Comparison of ENCODE assay signal across 9 cellular contexts in genomic region chr19:29680447-29680846, GRCh38. TPM values are rescaled to one million over a fixed set of nuclear protein-coding genes. Genes with fewer than 3 reads are reported as not detected.
DNase-seq lines count a peak whose midpoint lies in the region; ATAC-seq and TF ChIP-seq lines count a peak whose summit lies in the region.
"Had no signal": no experiment of that assay in that cellular context is flagged by ENCODE, and none has a peak within 500 bp of the region (broad histone marks: within the 10 kb centered on the region; RNA-seq: fewer than 3 reads in every experiment).

No MANE protein-coding gene starts in this region.

- H3K27ac Mint-ChIP-seq in CD14-positive monocyte (peak overlapping the region in 2 of 7 donors; percentile 21 to 60), endothelial cell (ENCODE audit: unreplicated experiment) (no peak overlapping the region)
- H3K27ac Mint-ChIP-seq in naive thymus-derived CD4-positive, alpha-beta T cell, result peak overlapping the region; percentile 84 to 93 (median 91)

- H3K36me3 Mint-ChIP-seq in CD14-positive monocyte, result peaks cover 2 to 3% of the 10 kb centered on the region in 2 donors
- H3K36me3 Mint-ChIP-seq in naive thymus-derived CD4-positive, alpha-beta T cell, result peaks cover 0 to 14% (median 0%) of the 10 kb centered on the region in 5 donors
- no peaks in the 10 kb centered on the region for H3K36me3 Mint-ChIP-seq in endothelial cell (ENCODE audit: low read depth, unreplicated experiment)

- H3K4me3 ChIP-seq in Panc1 (ENCODE audit: low read depth in 2 of 2, low read length in 2 of 2), result no peak overlapping the region
- H3K4me3 ChIP-seq in naive thymus-derived CD4-positive, alpha-beta T cell (ENCODE audit: low read length), result peak overlapping the region; percentile 56
- H3K4me3 ChIP-seq in tibial artery, result no peak overlapping the region
- H3K4me3 ChIP-seq: cardiac muscle cell had no signal

- BruUV-seq in Panc1 (replicated peaks; lab: Mats Ljungman, UMichigan), result no TSS peak

- H3K9me3 Mint-ChIP-seq in CD14-positive monocyte (no peaks in the 10 kb centered on the region), endothelial cell (ENCODE audit: unreplicated experiment) (no peaks in the 10 kb centered on the region)
- H3K9me3 Mint-ChIP-seq in naive thymus-derived CD4-positive, alpha-beta T cell, result no peaks in the 10 kb centered on the region

- H3K4me3 Mint-ChIP-seq in CD14-positive monocyte (peak overlapping the region; percentile 9 to 72), endothelial cell (ENCODE audit: unreplicated experiment) (no peak overlapping the region)
- H3K4me3 Mint-ChIP-seq in naive thymus-derived CD4-positive, alpha-beta T cell, result peak overlapping the region; percentile 62 to 85 (median 77)

- ATAC-seq in GM21576 (IDR thresholded peaks at IDR 0.05; ENCODE audit: unreplicated experiment) (peak; percentile 72), Panc1 (peak; percentile 39), sciatic nerve (no peak)
- ATAC-seq in naive thymus-derived CD4-positive, alpha-beta T cell, result peak; percentile 93

- H3K4me1 Mint-ChIP-seq in CD14-positive monocyte (peaks cover 16% of the 10 kb centered on the region), endothelial cell (ENCODE audit: unreplicated experiment) (no peaks in the 10 kb centered on the region)
- H3K4me1 Mint-ChIP-seq in naive thymus-derived CD4-positive, alpha-beta T cell, result peaks cover 41 to 89% (median 60%) of the 10 kb centered on the region in 7 donors

- DNase-seq in CD14-positive monocyte (ENCODE audit: low spot score) (peak; percentile 67), Panc1 (ENCODE audit: low read depth, low spot score) (no peak), tibial artery (no peak), sciatic nerve (ENCODE audit: low spot score) (no peak), endothelial cell (ENCODE audit: low spot score) (no peak)
- DNase-seq in activated effector memory CD4-positive, alpha-beta T cell treated with anti-CD3 and anti-CD28 coated beads, Interleukin-2, amount 50 U/mL, for 16 hours, result peak; percentile 93
- DNase-seq in naive thymus-derived CD4-positive, alpha-beta T cell, result peak; percentile 55 to 83 (median 78)

- TF ChIP-seq CTCF in CD14-positive monocyte (IDR thresholded peaks at IDR 0.05) (no peak), Panc1 (IDR thresholded peaks at IDR 0.05) (no peak), tibial artery (IDR thresholded peaks at IDR 0.05) (no peak), endothelial cell (IDR thresholded peaks at IDR 0.05; ENCODE audit: unreplicated experiment) (no peak)

- in situ Hi-C loops in Panc1 (cut with HindIII; ENCODE audit: low pct_unique_long_range_greater_than_20kb, low sequenced_read_pairs), result no loop called here

- H3K27me3 Mint-ChIP-seq in CD14-positive monocyte (ENCODE audit: low read depth in 3 of 3) (peaks cover 0 to 6% (median 5%) of the 10 kb centered on the region in 3 donors), endothelial cell (ENCODE audit: unreplicated experiment) (peaks cover 4% of the 10 kb centered on the region)
- no peaks in the 10 kb centered on the region for H3K27me3 Mint-ChIP-seq in naive thymus-derived CD4-positive, alpha-beta T cell

- no peaks in the 10 kb centered on the region for H3K27me3 ChIP-seq in Panc1 (ENCODE audit: control insufficient read depth, insufficient read depth, low read length)
- no peaks in the 10 kb centered on the region for H3K27me3 ChIP-seq in naive thymus-derived CD4-positive, alpha-beta T cell (ENCODE audit: control insufficient read depth in 2 of 2, insufficient read depth in 2 of 2, low read length in 2 of 2)
- H3K27me3 ChIP-seq in tibial artery, result no peaks in the 10 kb centered on the region
- H3K27me3 ChIP-seq: cardiac muscle cell had no signal

- intact Hi-C loops in CD14-positive monocyte (cut with micrococcal nuclease) (no loop called here), Panc1 (cut with micrococcal nuclease; ENCODE audit: unreplicated experiment) (no loop called here), tibial artery (cut with DNase I; ENCODE audit: low total_unique reads) (no loop called here), sciatic nerve (cut with DNase I) (no loop called here)
- intact Hi-C loops in naive thymus-derived CD4-positive, alpha-beta T cell (cut with micrococcal nuclease), result loop anchor here (1.0 to 2.0 kb wide), 2 partner anchors 9 to 14 kb away; no protein-coding TSS in a partner anchor

- H3K27ac ChIP-seq in Panc1 (ENCODE audit: low read length) (no peak overlapping the region), tibial artery (peak overlapping the region; percentile 57 to 59)
- peak overlapping the region; percentile 67 for H3K27ac ChIP-seq in naive thymus-derived CD4-positive, alpha-beta T cell (ENCODE audit: low read depth, low read length)
- H3K27ac ChIP-seq: cardiac muscle cell had no signal

- peaks cover 5% of the 10 kb centered on the region; the same call in 1 of the 2 replicates for H3K4me1 ChIP-seq in Panc1 (ENCODE audit: control insufficient read depth, insufficient read depth, low read length)
- peaks cover 69 to 73% of the 10 kb centered on the region in 2 donors for H3K4me1 ChIP-seq in naive thymus-derived CD4-positive, alpha-beta T cell (ENCODE audit: control insufficient read depth in 2 of 2, insufficient read depth in 2 of 2, low read length in 2 of 2)
- peaks cover 0 to 79% (median 44%) of the 10 kb centered on the region in 4 donors for H3K4me1 ChIP-seq in tibial artery

- H3K9me3 ChIP-seq in Panc1 (ENCODE audit: control insufficient read depth, insufficient read depth, low read depth, low read length), result no peaks in the 10 kb centered on the region
- H3K9me3 ChIP-seq in naive thymus-derived CD4-positive, alpha-beta T cell (ENCODE audit: control insufficient read depth in 2 of 3, low read length in 3 of 3), result no peaks in the 10 kb centered on the region
- no peaks in the 10 kb centered on the region for H3K9me3 ChIP-seq in tibial artery

- H3K36me3 ChIP-seq in Panc1 (ENCODE audit: control insufficient read depth, insufficient read depth, low read length) (no peaks in the 10 kb centered on the region), tibial artery (peaks cover 4 to 35% (median 28%) of the 10 kb centered on the region in 3 donors)
- peaks cover under 1 to 15% (median 2%) of the 10 kb centered on the region in 3 experiments for H3K36me3 ChIP-seq in naive thymus-derived CD4-positive, alpha-beta T cell (ENCODE audit: control insufficient read depth in 2 of 3, insufficient read depth in 3 of 3, low read length in 3 of 3)
- H3K36me3 ChIP-seq: cardiac muscle cell had no signal

- CTCF ChIA-PET in Panc1 (lab: Charles Lee), result no interaction called here
- CTCF ChIA-PET in naive thymus-derived CD4-positive, alpha-beta T cell (lab: Charles Lee), result interaction anchor here (0.5 to 1.6 kb wide), 4 partner anchors 11 to 73 kb away, joined by 3 to 6 read pairs (median 3); no protein-coding TSS in a partner anchor

- POLR2A ChIA-PET in Panc1 (lab: Charles Lee), result no interaction called here
- POLR2A ChIA-PET in naive thymus-derived CD4-positive, alpha-beta T cell (lab: Charles Lee), result interaction anchor here (0.8 to 10.0 kb wide), 9 partner anchors 8 to 74 kb away, joined by 3 to 150 read pairs (median 16); partner anchors contain the start of genes C19orf12, PLEKHF1 and POP4

RNA-seq across cellular contexts. Expression of gene PLEKHF1, which starts 15.2 kb away (rescaled TPM):
- polyA plus RNA-seq in CD14-positive monocyte, result under 1 TPM; 0.11 to 0.26 TPM
- total RNA-seq in Panc1 (2021; ENCODE audit: unreplicated experiment) (22.4 TPM), sciatic nerve (30.4 TPM), endothelial cell (ENCODE audit: unreplicated experiment) (0.77 TPM)
- polyA plus RNA-seq in Panc1 (2012; ENCODE audit: insufficient read length), result 31.8 TPM
- total RNA-seq in naive thymus-derived CD4-positive, alpha-beta T cell, result 10 to 100 TPM; 11.1 to 47.2 (median 17.5) TPM
- polyA plus RNA-seq in naive thymus-derived CD4-positive, alpha-beta T cell, result 10 to 100 TPM; 11.5 to 37.6 TPM

RNA-seq across cellular contexts. Expression of gene C19orf12, which starts 34.6 kb away (rescaled TPM):
- 1 to 10 TPM; 6.0 to 8.0 TPM for polyA plus RNA-seq in CD14-positive monocyte
- total RNA-seq in Panc1 (2021; ENCODE audit: unreplicated experiment), result 43.4 TPM
- polyA plus RNA-seq in Panc1 (2012; ENCODE audit: insufficient read length), result 46.7 TPM
- total RNA-seq in naive thymus-derived CD4-positive, alpha-beta T cell, result 10 to 100 TPM; 19.8 to 51.5 (median 24.6) TPM
- polyA plus RNA-seq in naive thymus-derived CD4-positive, alpha-beta T cell, result 10 to 100 TPM; 17.6 to 23.3 TPM
- total RNA-seq in sciatic nerve, result 30.9 TPM
- 6.1 TPM for total RNA-seq in endothelial cell (ENCODE audit: unreplicated experiment)

Comparison
In these comparisons a context has a peak if more than half of its experiments do, and no peak if none do; other contexts are left out.
1. DNase-seq: peak in CD14-positive monocyte (single experiment), activated effector memory CD4-positive, alpha-beta T cell treated with anti-CD3 and anti-CD28 coated beads, Interleukin-2, amount 50 U/mL, for 16 hours (single experiment) and naive thymus-derived CD4-positive, alpha-beta T cell (9 of 9); none in Panc1 (single experiment), tibial artery (0 of 2), sciatic nerve (single experiment) and endothelial cell (single experiment).
2. intact Hi-C loops: an anchor here in naive thymus-derived CD4-positive, alpha-beta T cell (1.0 to 2.0 kb wide); none called in CD14-positive monocyte, Panc1, tibial artery and sciatic nerve.